ENCODE assay signal across 7 cellular contexts in the genomic region with DNA sequence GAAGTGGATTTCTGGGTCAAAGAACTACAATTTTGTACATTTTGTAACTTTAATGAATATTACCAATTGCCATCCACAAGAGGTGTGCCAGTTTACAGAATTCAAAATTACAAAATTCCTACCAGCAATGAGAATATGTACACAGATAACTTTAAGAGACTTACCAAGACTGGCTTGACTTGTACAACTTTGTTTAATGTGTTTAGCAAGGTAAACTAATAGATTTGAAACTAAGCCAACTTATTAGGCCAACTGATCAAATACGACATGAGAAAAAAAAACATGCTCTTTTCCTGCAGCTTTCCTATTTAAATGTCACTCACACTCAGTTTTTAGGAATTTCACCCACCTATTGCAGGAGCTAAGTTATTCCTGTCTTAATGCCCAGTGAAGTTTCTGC.
"Had no signal": no experiment of that assay in that cellular context is flagged by ENCODE, and none has a peak within 500 bp of the region (broad histone marks: within the 10 kb centered on the region; RNA-seq: fewer than 3 reads in every experiment).

No MANE protein-coding gene starts in this region.

- DNase-seq: H9, HCEC 1CT, IMR-90 had no signal

- H3K4me3 ChIP-seq: GM23338 had no signal

- FAIRE-seq: H1, H54, HTR-8/SVneo had no signal

- ATAC-seq: GM23338 had no signal

- H3K4me2 ChIP-seq: GM23338 had no signal

- H2AFZ ChIP-seq: GM23338 had no signal
